In the genomic region with DNA sequence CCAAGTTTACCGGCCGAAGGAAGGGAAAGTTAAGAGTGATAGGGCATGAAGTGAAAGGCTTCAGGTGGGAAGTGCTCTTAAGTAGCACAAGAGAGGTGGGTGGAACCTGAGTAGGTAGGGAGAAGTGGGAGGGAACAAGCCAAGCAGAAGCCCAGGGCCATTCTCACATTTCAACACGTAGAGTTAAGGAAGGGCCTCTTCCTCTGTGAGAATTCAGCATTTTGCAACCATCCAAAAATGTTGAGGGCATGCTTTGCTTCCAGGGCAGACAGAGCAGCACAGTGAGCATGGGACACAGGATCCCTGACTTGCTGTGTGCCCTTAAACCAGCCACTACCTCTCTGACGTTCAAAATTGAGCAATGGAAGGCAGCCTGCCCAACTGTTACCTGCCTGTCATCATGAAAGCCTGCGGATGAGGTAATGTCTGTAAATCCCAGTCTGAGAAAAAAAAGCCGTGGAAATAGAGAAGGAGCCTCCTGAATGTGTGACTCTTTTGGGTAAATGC, we compare ENCODE assay signal across 1 cellular context.
TF ChIP-seq lines count a peak whose summit lies in the region.

No MANE protein-coding gene starts in this region.

TF ChIP-seq in HepG2, 621 proteins besides CTCF, POLR2A, EP300 and RAD21 (continued from another document):
- TF ChIP-seq ZSCAN29 (CRISPR knock-in tag; conservative IDR thresholded peaks at IDR 0.05): no peak
- TF ChIP-seq TRIM24 (CRISPR knock-in tag; IDR thresholded peaks at IDR 0.05): no peak
- TF ChIP-seq FOXK1 (CRISPR knock-in tag; IDR thresholded peaks at IDR 0.05; ENCODE audit: borderline replicate concordance, low read depth): no peak
- TF ChIP-seq, protein P1, sequence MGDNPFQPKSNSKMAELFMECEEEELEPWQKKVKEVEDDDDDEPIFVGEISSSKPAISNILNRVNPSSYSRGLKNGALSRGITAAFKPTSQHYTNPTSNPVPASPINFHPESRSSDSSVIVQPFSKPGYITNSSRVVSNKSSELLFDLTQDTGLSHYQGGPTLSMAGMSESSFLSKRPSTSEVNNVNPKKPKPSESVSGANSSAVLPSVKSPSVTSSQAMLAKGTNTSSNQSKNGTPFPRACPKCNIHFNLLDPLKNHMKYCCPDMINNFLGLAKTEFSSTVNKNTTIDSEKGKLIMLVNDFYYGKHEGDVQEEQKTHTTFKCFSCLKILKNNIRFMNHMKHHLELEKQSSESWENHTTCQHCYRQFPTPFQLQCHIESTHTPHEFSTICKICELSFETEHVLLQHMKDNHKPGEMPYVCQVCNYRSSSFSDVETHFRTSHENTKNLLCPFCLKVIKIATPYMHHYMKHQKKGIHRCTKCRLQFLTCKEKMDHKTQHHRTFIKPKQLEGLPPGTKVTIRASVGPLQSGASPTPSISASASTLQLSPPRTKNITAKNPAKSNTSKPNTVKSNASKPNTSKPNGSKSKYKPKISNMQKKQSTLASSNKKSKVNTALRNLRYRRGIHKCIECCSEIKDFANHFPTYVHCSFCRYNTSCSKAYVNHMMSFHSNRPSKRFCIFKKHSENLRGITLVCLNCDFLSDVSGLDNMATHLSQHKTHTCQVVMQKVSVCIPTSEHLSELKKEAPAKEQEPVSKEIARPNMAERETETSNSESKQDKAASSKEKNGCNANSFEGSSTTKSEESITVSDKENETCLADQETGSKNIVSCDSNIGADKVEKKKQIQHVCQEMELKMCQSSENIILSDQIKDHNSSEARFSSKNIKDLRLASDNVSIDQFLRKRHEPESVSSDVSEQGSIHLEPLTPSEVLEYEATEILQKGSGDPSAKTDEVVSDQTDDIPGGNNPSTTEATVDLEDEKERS (CRISPR knock-in tag; IDR thresholded peaks at IDR 0.05): no peak
